20 cellular contexts compared by ENCODE assay signal in genomic region chr12:31016057-31016456, GRCh38.
"Had no signal": no experiment of that assay in that cellular context is flagged by ENCODE, and none has a peak within 500 bp of the region (broad histone marks: within the 10 kb centered on the region; RNA-seq: fewer than 3 reads in every experiment).

No MANE protein-coding gene starts in this region.

- H3K27me3 ChIP-seq: body of pancreas, cardiac muscle cell, hepatocyte, neural progenitor cell had no signal

- H3K4me1 ChIP-seq: body of pancreas, neural progenitor cell had no signal

- ATAC-seq: activated naive CD8-positive, alpha-beta T cell treated with anti-CD3 and anti-CD28 coated beads, Interleukin-2, amount 50 U/mL, for 24 hours; body of pancreas; esophagus mucosa had no signal

- H3K9me3 ChIP-seq: body of pancreas had no signal

- H3K36me3 ChIP-seq: cardiac muscle cell, neural progenitor cell had no signal

- H3K4me3 ChIP-seq: body of pancreas, cardiac muscle cell, hepatocyte, neural progenitor cell had no signal

- DNase-seq: activated B cell treated with CpG ODN at 0.5 μM for 24 hours; activated CD4-positive, alpha-beta T cell treated with anti-CD3 and anti-CD28 coated beads for 4 hours; activated CD4-positive, alpha-beta T cell treated with anti-CD3 and anti-CD28 coated beads, Interleukin-2, amount 50 U/mL, for 48 hours; activated CD8-positive, alpha-beta memory T cell treated with anti-CD3 and anti-CD28 coated beads, Interleukin-2, amount 50 U/mL, for 48 hours; activated naive CD4-positive, alpha-beta T cell treated with anti-CD3 and anti-CD28 coated beads, Interleukin-2, amount 50 U/mL, for 16 hours; activated naive CD8-positive, alpha-beta T cell treated with anti-CD3 and anti-CD28 coated beads, Interleukin-2, amount 50 U/mL, for 24 hours; activated T-cell treated with anti-CD3 and anti-CD28 coated beads, Interleukin-2, amount 50 U/mL, for 48 hours; anterior cingulate cortex; body of pancreas; dermis blood vessel endothelial cell; effector CD8-positive, alpha-beta T cell; foreskin melanocyte; immature natural killer cell; stimulated activated CD4-positive, alpha-beta T cell treated with anti-CD3 and anti-CD28 coated beads, Interleukin-4, amount 100 ng/mL, for 24 hours; stimulated activated naive CD4-positive, alpha-beta T cell treated with Interleukin-2 at 50 U/mL for 16 hours; T1000 had no signal

- H3K27ac ChIP-seq: body of pancreas, cardiac muscle cell, hepatocyte, neural progenitor cell had no signal
